In genomic region chr7:159195926-159196325, GRCh38 we compare ENCODE assay signal across 14 cellular contexts. TPM values are rescaled to one million over a fixed set of nuclear protein-coding genes. Genes with fewer than 3 reads are reported as not detected.
DNase-seq lines count a peak whose midpoint lies in the region; ATAC-seq and TF ChIP-seq lines count a peak whose summit lies in the region.
"Had no signal": no experiment of that assay in that cellular context is flagged by ENCODE, and none has a peak within 500 bp of the region (broad histone marks: within the 10 kb centered on the region; RNA-seq: fewer than 3 reads in every experiment).

No MANE protein-coding gene starts in this region.

- no peak overlapping the region for H2BK5ac ChIP-seq in trophoblast cell (ENCODE audit: low read depth, low read length, poor library complexity)

- no peaks in the 10 kb centered on the region for H3K79me1 ChIP-seq in trophoblast cell (ENCODE audit: low read length)

- H2AFZ ChIP-seq in trophoblast cell (ENCODE audit: insufficient read depth, low read length, poor library complexity), result no peak overlapping the region

- H3K27ac Mint-ChIP-seq in activated naive CD4-positive, alpha-beta T cell treated with anti-CD3 and anti-CD28 coated beads for 36 hours, result no peak overlapping the region
- peak overlapping the region; percentile 18 for H3K27ac Mint-ChIP-seq in activated CD8-positive, alpha-beta T cell treated with anti-CD3 and anti-CD28 coated beads for 36 hours
- H3K27ac Mint-ChIP-seq: mesothelial cell of epicardium had no signal

- no peak overlapping the region for H3K14ac ChIP-seq in trophoblast cell (ENCODE audit: low read length)

- POLR2A ChIA-PET in activated CD8-positive, alpha-beta T cell treated with anti-CD3 and anti-CD28 coated beads for 36 hours (lab: Charles Lee), result interaction anchor here (0.6 kb wide), 1 partner anchor 136 kb away, joined by 3 read pairs; no protein-coding TSS in a partner anchor

- no peaks in the 10 kb centered on the region for H3K36me3 Mint-ChIP-seq in activated naive CD4-positive, alpha-beta T cell treated with anti-CD3 and anti-CD28 coated beads for 36 hours (ENCODE audit: low read depth)
- H3K36me3 Mint-ChIP-seq in activated CD8-positive, alpha-beta T cell treated with anti-CD3 and anti-CD28 coated beads for 36 hours (ENCODE audit: low read depth), result no peaks in the 10 kb centered on the region
- H3K36me3 Mint-ChIP-seq: mesothelial cell of epicardium had no signal

- no peaks in the 10 kb centered on the region for H3K79me2 ChIP-seq in trophoblast cell (ENCODE audit: control insufficient read depth, insufficient read depth, low read length, poor library complexity)

- H3K18ac ChIP-seq in trophoblast cell (ENCODE audit: low read length), result no peak overlapping the region

- CTCF ChIA-PET in activated naive CD4-positive, alpha-beta T cell treated with anti-CD3 and anti-CD28 coated beads for 36 hours (lab: Charles Lee), result no interaction called here
- CTCF ChIA-PET in activated CD8-positive, alpha-beta T cell treated with anti-CD3 and anti-CD28 coated beads for 36 hours (lab: Charles Lee), result interaction anchor here (0.9 kb wide), 1 partner anchor 219 kb away, joined by 3 read pairs; no protein-coding TSS in a partner anchor

- H3K27ac ChIP-seq in spleen (peak overlapping the region; percentile 32 to 88 (median 66)), trophoblast cell (ENCODE audit: low read depth, low read length) (no peak overlapping the region)
- H3K27ac ChIP-seq: pancreas had no signal

- peak; percentile 28 for ATAC-seq in activated CD8-positive, alpha-beta T cell treated with anti-CD3 and anti-CD28 coated beads for 36 hours
- no peak for ATAC-seq in HG02798 (IDR thresholded peaks at IDR 0.05; ENCODE audit: poor library complexity, unreplicated experiment)
- ATAC-seq: pancreas had no signal

- intact Hi-C loops in activated naive CD4-positive, alpha-beta T cell treated with anti-CD3 and anti-CD28 coated beads for 36 hours (cut with micrococcal nuclease), result loop anchor here (1.0 to 5.0 kb wide), 4 partner anchors 51 to 192 kb away; partner anchors contain the start of gene VIPR2
- intact Hi-C loops in activated CD8-positive, alpha-beta T cell treated with anti-CD3 and anti-CD28 coated beads for 36 hours (cut with micrococcal nuclease), result no loop called here
- intact Hi-C loops in spleen (cut with DNase I; ENCODE audit: low total_unique reads), result no loop called here

- 23 to 28% (median 25%) methylated on average over 5 of the region's 5 CpGs for WGBS in spleen, 5 donors
- WGBS in trophoblast cell (ENCODE audit: extremely low coverage, insufficient coverage, insufficient read length), result no CpG with 5 or more reads among the region's 5 CpGs

- no peak for TF ChIP-seq CTCF in activated CD8-positive, alpha-beta T cell treated with anti-CD3 and anti-CD28 coated beads for 36 hours (IDR thresholded peaks at IDR 0.05)
- no peak for TF ChIP-seq CTCF in spleen (IDR thresholded peaks at IDR 0.05 in 8 of 11, conservative IDR thresholded peaks at IDR 0.05 in 3 of 11)

- H3K9me3 ChIP-seq in spleen (no peaks in the 10 kb centered on the region), trophoblast cell (ENCODE audit: insufficient read depth, low read depth, low read length) (peaks cover 27% of the 10 kb centered on the region)
- H3K9me3 ChIP-seq: pancreas had no signal

- H3K4me2 ChIP-seq in trophoblast cell (ENCODE audit: low read length), result no peak overlapping the region

- no peaks in the 10 kb centered on the region for H3K27me3 Mint-ChIP-seq in activated naive CD4-positive, alpha-beta T cell treated with anti-CD3 and anti-CD28 coated beads for 36 hours (ENCODE audit: low read depth)
- H3K27me3 Mint-ChIP-seq in activated CD8-positive, alpha-beta T cell treated with anti-CD3 and anti-CD28 coated beads for 36 hours, result no peaks in the 10 kb centered on the region

- no peak overlapping the region for H3K9ac ChIP-seq in trophoblast cell (ENCODE audit: low read length)

- no peak overlapping the region for H4K12ac ChIP-seq in trophoblast cell (ENCODE audit: low read depth, low read length)

- H3K27me3 ChIP-seq in spleen (replicated peaks in 1 of 7) (no peaks in the 10 kb centered on the region), trophoblast cell (ENCODE audit: insufficient read depth, low read length) (no peaks in the 10 kb centered on the region)
- H3K27me3 ChIP-seq: pancreas had no signal

- H2AK5ac ChIP-seq in trophoblast cell (ENCODE audit: low read length), result no peak overlapping the region

- DNase-seq in activated naive CD4-positive, alpha-beta T cell treated with anti-CD3 and anti-CD28 coated beads for 36 hours, result peak; percentile 53
- no peak for DNase-seq in activated naive CD4-positive, alpha-beta T cell (lab: John Stamatoyannopoulos, UW)
- DNase-seq in M059J (ENCODE audit: low read depth) (peak; percentile 10), spleen (no peak), trophoblast cell (no peak), putamen (ENCODE audit: low spot score) (no peak)
- peak; percentile 36 for DNase-seq in activated CD8-positive, alpha-beta T cell treated with anti-CD3 and anti-CD28 coated beads for 36 hours
- DNase-seq: caudate nucleus, islet precursor cell, NCI-H146, pancreas had no signal

- H3K4me1 ChIP-seq in spleen, result peaks cover 13 to 43% (median 32%) of the 10 kb centered on the region in 6 donors
- H3K4me1 ChIP-seq in trophoblast cell (ENCODE audit: control insufficient read depth in 1 of 2, insufficient read depth in 2 of 2, low read length in 2 of 2), result no peaks in the 10 kb centered on the region
- H3K4me1 ChIP-seq: pancreas had no signal

- H3K23ac ChIP-seq in trophoblast cell (ENCODE audit: low read length), result no peak overlapping the region

- no peak overlapping the region for H4K8ac ChIP-seq in trophoblast cell (ENCODE audit: low read depth, low read length)

- H4K91ac ChIP-seq in trophoblast cell (ENCODE audit: low read depth, low read length), result no peak overlapping the region

- peaks cover 28% of the 10 kb centered on the region for H3K4me1 Mint-ChIP-seq in activated naive CD4-positive, alpha-beta T cell treated with anti-CD3 and anti-CD28 coated beads for 36 hours (ENCODE audit: low read depth)
- peaks cover 31% of the 10 kb centered on the region for H3K4me1 Mint-ChIP-seq in activated CD8-positive, alpha-beta T cell treated with anti-CD3 and anti-CD28 coated beads for 36 hours (ENCODE audit: low read depth)
- H3K4me1 Mint-ChIP-seq: mesothelial cell of epicardium had no signal

- H3K36me3 ChIP-seq in spleen (no peaks in the 10 kb centered on the region), trophoblast cell (ENCODE audit: control insufficient read depth in 1 of 2, insufficient read depth in 2 of 2, low read length in 2 of 2) (no peaks in the 10 kb centered on the region)
- H3K36me3 ChIP-seq: pancreas had no signal

- H3K4me3 ChIP-seq in spleen, result no peak overlapping the region
- no peak overlapping the region for H3K4me3 ChIP-seq in trophoblast cell (ENCODE audit: low read depth, low read length)
- H3K4me3 ChIP-seq: pancreas had no signal

- no peak overlapping the region for H2BK120ac ChIP-seq in trophoblast cell (ENCODE audit: insufficient read depth, low read length, poor library complexity)

- H3K4ac ChIP-seq in trophoblast cell (ENCODE audit: low read depth, low read length), result no peak overlapping the region

- no peak for TF ChIP-seq POLR2A in spleen (IDR thresholded peaks at IDR 0.05)

- H2BK12ac ChIP-seq in trophoblast cell (ENCODE audit: low read length), result no peak overlapping the region

- no peaks in the 10 kb centered on the region for H3K9me3 Mint-ChIP-seq in activated naive CD4-positive, alpha-beta T cell treated with anti-CD3 and anti-CD28 coated beads for 36 hours
- no peaks in the 10 kb centered on the region for H3K9me3 Mint-ChIP-seq in activated CD8-positive, alpha-beta T cell treated with anti-CD3 and anti-CD28 coated beads for 36 hours

- no peak overlapping the region for H3K4me3 Mint-ChIP-seq in activated naive CD4-positive, alpha-beta T cell treated with anti-CD3 and anti-CD28 coated beads for 36 hours
- H3K4me3 Mint-ChIP-seq in activated CD8-positive, alpha-beta T cell treated with anti-CD3 and anti-CD28 coated beads for 36 hours, result no peak overlapping the region
- H3K4me3 Mint-ChIP-seq: mesothelial cell of epicardium had no signal

RNA-seq across cellular contexts. Expression of gene VIPR2, which starts 51.3 kb away (rescaled TPM):
- 1 to 10 TPM in 1 of 2 experiments, under 1 TPM in 1; 0.83 to 1.7 TPM for total RNA-seq in activated naive CD4-positive, alpha-beta T cell treated with anti-CD3 and anti-CD28 coated beads for 36 hours
- not detected in 2 replicates for total RNA-seq in M059J (2014; rRNA removed; shearing (Covaris generic))
- under 1 TPM in 1 of 2 experiments, not detected in 1; 0.09 TPM for total RNA-seq in activated CD8-positive, alpha-beta T cell treated with anti-CD3 and anti-CD28 coated beads for 36 hours
- 1 to 10 TPM in 1 of 7 donors, under 1 TPM in 6; 0.61 to 1.4 (median 0.68) TPM for total RNA-seq in spleen
- under 1 TPM; 0.41 to 0.58 (median 0.48) TPM for polyA plus RNA-seq in spleen
- polyA plus RNA-seq in trophoblast cell (2013), result 1.1 TPM in 2 replicates
- total RNA-seq: glomerular endothelial cell had no signal

Comparison
In these comparisons a context has a peak if more than half of its experiments do, and no peak if none do; other contexts are left out.
1. DNase-seq: peak in activated naive CD4-positive, alpha-beta T cell treated with anti-CD3 and anti-CD28 coated beads for 36 hours (single experiment), M059J (single experiment) and activated CD8-positive, alpha-beta T cell treated with anti-CD3 and anti-CD28 coated beads for 36 hours (single experiment); none in activated naive CD4-positive, alpha-beta T cell (0 of 4), spleen (single experiment), trophoblast cell (0 of 2) and putamen (single experiment).